Comparison of ENCODE assay signal across 26 cellular contexts in genomic region chr3:64764386-64764929, GRCh38.
"Had no signal": no experiment of that assay in that cellular context is flagged by ENCODE, and none has a peak within 500 bp of the region (broad histone marks: within the 10 kb centered on the region; RNA-seq: fewer than 3 reads in every experiment).

No MANE protein-coding gene starts in this region.

- H3K27ac ChIP-seq: brain microvascular endothelial cell, coronary artery, dorsolateral prefrontal cortex, WERI-Rb-1 had no signal

- H3K4me3 ChIP-seq: coronary artery, dorsolateral prefrontal cortex had no signal

- H3K27me3 ChIP-seq: brain microvascular endothelial cell had no signal

- ATAC-seq: activated CD4-positive, CD25-positive, alpha-beta regulatory T cell treated with anti-CD3 and anti-CD28 coated beads, Interleukin-2, amount 50 U/mL, for 24 hours; activated CD8-positive, alpha-beta T cell treated with anti-CD3 and anti-CD28 coated beads for 36 hours; activated T-cell treated with anti-CD3 and anti-CD28 coated beads, Interleukin-2, amount 50 U/mL, for 4 hours; activated T-helper 17 cell treated with anti-CD3 and anti-CD28 coated beads, Interleukin-2, amount 50 U/mL, for 72 hours; esophagus mucosa; T-helper 17 cell had no signal

- H3K36me3 ChIP-seq: brain microvascular endothelial cell, WERI-Rb-1 had no signal

- DNase-seq: activated B cell treated with CpG ODN at 0.5 μM for 24 hours; activated CD4-positive, alpha-beta T cell treated with anti-CD3 and anti-CD28 coated beads for 48 hours; activated CD4-positive, alpha-beta T cell treated with anti-CD3 and anti-CD28 coated beads, Interleukin-2, amount 50 U/mL, for 1 hour; activated CD4-positive, alpha-beta T cell treated with anti-CD3 and anti-CD28 coated beads, Interleukin-2, amount 50 U/mL, for 48 hours; activated CD8-positive, alpha-beta memory T cell treated with anti-CD3 and anti-CD28 coated beads for 24 hours; activated CD8-positive, alpha-beta T cell treated with anti-CD3 and anti-CD28 coated beads for 36 hours; activated effector memory CD4-positive, alpha-beta T cell treated with Interleukin-2 at 50 U/mL for 16 hours; activated gamma-delta T cell treated with Interleukin-2 at 50 U/mL for 16 hours; activated naive CD4-positive, alpha-beta T cell treated with anti-CD3 and anti-CD28 coated beads, Interleukin-2, amount 50 U/mL, for 16 hours; activated naive CD4-positive, alpha-beta T cell treated with Interleukin-2 at 50 U/mL for 16 hours; activated T-cell treated with anti-CD3 and anti-CD28 coated beads, Interleukin-2, amount 50 U/mL, for 4 hours; amniotic stem cell; anterior cingulate cortex; brain microvascular endothelial cell; dorsolateral prefrontal cortex; effector memory CD4-positive, alpha-beta T cell; endodermal cell; foreskin fibroblast; T-helper 1 cell; T-helper 17 cell; T1000; WERI-Rb-1 had no signal
